ENCODE assay signal across 8 cellular contexts in genomic region chr3:48467473-48468267, GRCh38. TPM values are rescaled to one million over a fixed set of nuclear protein-coding genes. Genes with fewer than 3 reads are reported as not detected.
DNase-seq lines count a peak whose midpoint lies in the region; TF ChIP-seq lines count a peak whose summit lies in the region.

No MANE protein-coding gene starts in this region.

- intact Hi-C loops in esophagus muscularis mucosa (cut with DNase I), result no loop called here

- H3K4me1 ChIP-seq in esophagus muscularis mucosa, result peaks cover 78 to 83% (median 79%) of the 10 kb centered on the region in 4 donors
- H3K4me1 ChIP-seq in rectal smooth muscle tissue (ENCODE audit: control insufficient read depth, insufficient read depth, low read length), result peaks cover 34% of the 10 kb centered on the region

- TF ChIP-seq POLR2A in esophagus muscularis mucosa (IDR thresholded peaks at IDR 0.05; ENCODE audit: low read depth), result no peak

- POLR2A ChIA-PET in RWPE1 (lab: Yijun Ruan, JAX; ENCODE audit: low non-redundant PET), result interaction anchor here (0.6 kb wide), 1 partner anchor 18 kb away, joined by 8 read pairs; no protein-coding TSS in a partner anchor

- H3K27ac ChIP-seq in RWPE1 (peak overlapping the region; percentile 100), esophagus muscularis mucosa (replicated peaks in 1 of 4) (peak overlapping the region; percentile 96 to 100 (median 98)), rectal smooth muscle tissue (ENCODE audit: low read depth, low read length) (peak overlapping the region; percentile 100)

- TF ChIP-seq CTCF in GM06990 (IDR thresholded peaks at IDR 0.05; ENCODE audit: insufficient read depth, low read length, poor library complexity, severe bottlenecking), result no peak
- TF ChIP-seq CTCF in RWPE1 (conservative IDR thresholded peaks at IDR 0.05; ENCODE audit: low read depth), result no peak
- no peak for TF ChIP-seq CTCF in esophagus muscularis mucosa (IDR thresholded peaks at IDR 0.05)

- 77% methylated on average over 7 of the region's 7 CpGs for WGBS in esophagus muscularis mucosa

- CTCF ChIA-PET in RWPE1 (lab: Yijun Ruan, JAX), result interaction anchor here (1.0 kb wide), 1 partner anchor 39 kb away, joined by 3 read pairs; no protein-coding TSS in a partner anchor

- TF ChIP-seq EP300 in esophagus muscularis mucosa (IDR thresholded peaks at IDR 0.05), result no peak

- H3K27me3 ChIP-seq in GM06990 (replicated peaks; ENCODE audit: control insufficient read depth, insufficient read depth, low read length) (no peaks in the 10 kb centered on the region), esophagus muscularis mucosa (no peaks in the 10 kb centered on the region), rectal smooth muscle tissue (ENCODE audit: control insufficient read depth, insufficient read depth, low read length) (no peaks in the 10 kb centered on the region)

- H3K4me3 ChIP-seq in GM06990 (replicated peaks; ENCODE audit: low read depth, low read length) (peak overlapping the region; percentile 72), esophagus muscularis mucosa (peak overlapping the region; percentile 56 to 71 (median 58)), rectal smooth muscle tissue (ENCODE audit: low read length) (peak overlapping the region; percentile 87)

- no peak for DNase-seq in GM06990 (ENCODE audit: extremely low read depth, insufficient read length)
- no peak for DNase-seq in RWPE1 (ENCODE audit: low spot score)
- no peak for DNase-seq in esophagus muscularis mucosa (ENCODE audit: extremely low spot score)
- DNase-seq in NCI-H1092 (lab: John Stamatoyannopoulos, UW), result no peak
- no peak for DNase-seq in NCI-H187 treated with DMSO at 0.1 percent for 48 hours (lab: John Stamatoyannopoulos, UW)
- no peak for DNase-seq in NCI-H446 treated with DMSO at 0.1 percent for 48 hours (lab: John Stamatoyannopoulos, UW)
- DNase-seq in putamen (ENCODE audit: low spot score), result no peak

- H3K9ac ChIP-seq in rectal smooth muscle tissue (ENCODE audit: low read length), result peak overlapping the region; percentile 71

- no peaks in the 10 kb centered on the region for H3K9me3 ChIP-seq in esophagus muscularis mucosa

- peaks cover 29% of the 10 kb centered on the region for H3K36me3 ChIP-seq in GM06990 (ENCODE audit: control insufficient read depth, insufficient read depth, low read length)
- peaks cover 14 to 50% (median 44%) of the 10 kb centered on the region in 4 donors for H3K36me3 ChIP-seq in esophagus muscularis mucosa
- peaks cover 26% of the 10 kb centered on the region for H3K36me3 ChIP-seq in rectal smooth muscle tissue (ENCODE audit: control insufficient read depth, insufficient read depth, low read length)

RNA-seq across cellular contexts. Expression of gene ATRIP, which starts 21.1 kb away (rescaled TPM):
- total RNA-seq in esophagus muscularis mucosa, result 1 to 10 TPM; 4.2 to 8.5 (median 5.3) TPM

RNA-seq across cellular contexts. Expression of gene TMA7, which starts 27.6 kb away (rescaled TPM):
- 100 to 1,000 TPM; 167 to 270 (median 205) TPM for total RNA-seq in esophagus muscularis mucosa

RNA-seq across cellular contexts. Expression of gene CCDC51, which starts 27.8 kb away (rescaled TPM):
- total RNA-seq in esophagus muscularis mucosa, result 10 to 100 TPM; 15.6 to 26.6 (median 23.0) TPM

RNA-seq across cellular contexts. Expression of gene SHISA5, which starts 36.3 kb away (rescaled TPM):
- 100 to 1,000 TPM; 101 to 158 (median 148) TPM for total RNA-seq in esophagus muscularis mucosa

RNA-seq across cellular contexts. Expression of gene PLXNB1, which starts 37.8 kb away (rescaled TPM):
- total RNA-seq in esophagus muscularis mucosa, result 100 to 1,000 TPM; 120 to 200 (median 152) TPM
